10 cellular contexts compared by ENCODE assay signal in the genomic region with DNA sequence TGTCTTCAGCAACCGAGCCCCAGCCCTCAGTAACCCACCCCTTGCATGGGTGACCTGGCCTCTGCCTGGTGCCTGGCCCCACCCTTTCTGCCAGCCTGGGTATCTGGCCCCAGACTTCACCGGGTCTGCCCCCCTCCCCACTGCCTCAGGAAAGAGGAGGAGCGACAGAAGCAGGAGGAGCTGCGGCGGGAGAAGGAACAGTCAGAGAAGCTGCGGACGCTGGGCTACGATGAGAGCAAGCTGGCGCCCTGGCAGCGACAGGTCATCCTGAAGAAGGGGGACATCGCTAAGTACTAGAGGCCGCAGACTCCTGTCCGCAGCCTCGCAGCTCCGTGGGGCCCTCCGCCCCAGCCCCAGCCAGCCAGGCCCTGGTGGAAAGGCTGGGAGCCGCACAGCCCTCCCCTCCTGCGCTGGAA. TPM values are rescaled to one million over a fixed set of nuclear protein-coding genes. Genes with fewer than 3 reads are reported as not detected.
A peak's percentile ranks its signal among the peaks of the same experiment; 100 is the strongest.
DNase-seq lines count a peak whose midpoint lies in the region; ATAC-seq, FAIRE-seq and TF ChIP-seq lines count a peak whose summit lies in the region.
"Had no signal": no experiment of that assay in that cellular context is flagged by ENCODE, and none has a peak within 500 bp of the region (broad histone marks: within the 10 kb centered on the region; RNA-seq: fewer than 3 reads in every experiment).

No MANE protein-coding gene starts in this region.

- H3K4me1 ChIP-seq in OCI-LY3 (ENCODE audit: low read length): 0 out of 2 replicates have a peak, but pooled peaks cover 6% of the 10 kb centered on the region
- no peaks in the 10 kb centered on the region for H3K4me1 ChIP-seq in hepatocyte (ENCODE audit: insufficient read depth)
- H3K4me1 ChIP-seq: HAP-1 had no signal

- intact Hi-C loops in activated CD8-positive, alpha-beta T cell treated with anti-CD3 and anti-CD28 coated beads for 36 hours (cut with micrococcal nuclease): no loop called here

- no peaks in the 10 kb centered on the region for H3K9me2 ChIP-seq in hepatocyte (replicated peaks; ENCODE audit: insufficient read depth)

- TF ChIP-seq CTCF in OCI-LY3 (IDR thresholded peaks at IDR 0.05; ENCODE audit: low read depth, low read length): no peak
- TF ChIP-seq CTCF in activated CD8-positive, alpha-beta T cell treated with anti-CD3 and anti-CD28 coated beads for 36 hours (IDR thresholded peaks at IDR 0.05): no peak
- no peak for TF ChIP-seq CTCF in hepatocyte (IDR thresholded peaks at IDR 0.05; ENCODE audit: poor library complexity)

- H3K4me3 Mint-ChIP-seq in activated CD8-positive, alpha-beta T cell treated with anti-CD3 and anti-CD28 coated beads for 36 hours: peak overlapping the region; percentile 66
- H3K4me3 Mint-ChIP-seq in stimulated activated memory B cell treated with anti-CD40 and anti-IgM and Interleukin-4, amounts not matched to agents 10 μg/mL and 1 μg/mL and 100 μg/mL, for 72 hours: peak overlapping the region; percentile 74

- H3K9me3 ChIP-seq in OCI-LY3 (ENCODE audit: insufficient read depth, low read length): no peaks in the 10 kb centered on the region
- H3K9me3 ChIP-seq in hepatocyte (ENCODE audit: low read depth): no peaks in the 10 kb centered on the region
- H3K9me3 ChIP-seq: HAP-1 had no signal

- POLR2A ChIA-PET in activated CD8-positive, alpha-beta T cell treated with anti-CD3 and anti-CD28 coated beads for 36 hours (lab: Charles Lee): interaction anchor here (1.3 to 4.1 kb wide), 3 partner anchors 22 to 213 kb away, joined by 3 to 12 read pairs (median 3); a partner anchor contains a TSS

- H4K20me1 ChIP-seq in OCI-LY3 (ENCODE audit: insufficient read depth, low read length) (no peaks in the 10 kb centered on the region), hepatocyte (ENCODE audit: insufficient read depth, poor library complexity, severe bottlenecking) (no peaks in the 10 kb centered on the region)

- CTCF ChIA-PET in activated CD8-positive, alpha-beta T cell treated with anti-CD3 and anti-CD28 coated beads for 36 hours (lab: Charles Lee): interaction anchor here (0.7 to 3.0 kb wide), 11 partner anchors 8 to 112 kb away, joined by 3 to 20 read pairs (median 6); no protein-coding TSS in a partner anchor

- H3K4me2 ChIP-seq in OCI-LY3 (ENCODE audit: low read length): peak overlapping the region; percentile 62
- H3K4me2 ChIP-seq in hepatocyte: peak overlapping the region; percentile 41

- DNase-seq in activated CD8-positive, alpha-beta T cell treated with anti-CD3 and anti-CD28 coated beads for 36 hours: peak; percentile 70
- DNase-seq in hepatocyte (ENCODE audit: low spot score): no peak
- no peak for DNase-seq in NCI-H1092 (lab: John Stamatoyannopoulos, UW)
- DNase-seq in epidermal melanocyte (ENCODE audit: insufficient read length, low spot score): no peak
- DNase-seq in GM19239 (ENCODE audit: insufficient read length, low spot score): no peak
- no peak for DNase-seq in DMS 273 (lab: John Stamatoyannopoulos, UW; ENCODE audit: unreplicated experiment)
- DNase-seq: IMR-90 had no signal

- H3K27me3 ChIP-seq in OCI-LY3 (ENCODE audit: low read depth, low read length) (no peaks in the 10 kb centered on the region), hepatocyte (no peaks in the 10 kb centered on the region)

- H3K9me3 Mint-ChIP-seq in activated CD8-positive, alpha-beta T cell treated with anti-CD3 and anti-CD28 coated beads for 36 hours: no peaks in the 10 kb centered on the region
- H3K9me3 Mint-ChIP-seq in stimulated activated memory B cell treated with anti-CD40 and anti-IgM and Interleukin-4, amounts not matched to agents 10 μg/mL and 1 μg/mL and 100 μg/mL, for 72 hours: no peaks in the 10 kb centered on the region

- peak overlapping the region; percentile 93 for H3K27ac Mint-ChIP-seq in activated CD8-positive, alpha-beta T cell treated with anti-CD3 and anti-CD28 coated beads for 36 hours
- peak overlapping the region; percentile 38 for H3K27ac Mint-ChIP-seq in stimulated activated memory B cell treated with anti-CD40 and anti-IgM and Interleukin-4, amounts not matched to agents 10 μg/mL and 1 μg/mL and 100 μg/mL, for 72 hours

- peaks cover 50% of the 10 kb centered on the region for H3K4me1 Mint-ChIP-seq in activated CD8-positive, alpha-beta T cell treated with anti-CD3 and anti-CD28 coated beads for 36 hours (ENCODE audit: low read depth)
- H3K4me1 Mint-ChIP-seq in stimulated activated memory B cell treated with anti-CD40 and anti-IgM and Interleukin-4, amounts not matched to agents 10 μg/mL and 1 μg/mL and 100 μg/mL, for 72 hours: peaks cover 16% of the 10 kb centered on the region

- no peak overlapping the region for H3K9ac ChIP-seq in OCI-LY3 (ENCODE audit: low read length)

- H3K4me3 ChIP-seq in OCI-LY3 (ENCODE audit: low read length): no peak overlapping the region
- no peak overlapping the region for H3K4me3 ChIP-seq in hepatocyte
- H3K4me3 ChIP-seq: HAP-1 had no signal

- no peak overlapping the region for H3K27ac ChIP-seq in OCI-LY3 (ENCODE audit: low read length)
- no peak overlapping the region for H3K27ac ChIP-seq in hepatocyte

- H2AFZ ChIP-seq in OCI-LY3 (ENCODE audit: low read depth, low read length): no peak overlapping the region
- no peak overlapping the region for H2AFZ ChIP-seq in hepatocyte

- ATAC-seq in activated CD8-positive, alpha-beta T cell treated with anti-CD3 and anti-CD28 coated beads for 36 hours: peak; percentile 38
- ATAC-seq in stimulated activated memory B cell treated with anti-CD40 and anti-IgM and Interleukin-4, amounts not matched to agents 10 μg/mL and 1 μg/mL and 100 μg/mL, for 72 hours: peak; percentile 2

- no peaks in the 10 kb centered on the region for H3K79me2 ChIP-seq in OCI-LY3 (ENCODE audit: low read length)
- H3K79me2 ChIP-seq in hepatocyte: no peaks in the 10 kb centered on the region

- H3K27me3 Mint-ChIP-seq in activated CD8-positive, alpha-beta T cell treated with anti-CD3 and anti-CD28 coated beads for 36 hours: peaks cover 16% of the 10 kb centered on the region
- peaks cover 77% of the 10 kb centered on the region for H3K27me3 Mint-ChIP-seq in stimulated activated memory B cell treated with anti-CD40 and anti-IgM and Interleukin-4, amounts not matched to agents 10 μg/mL and 1 μg/mL and 100 μg/mL, for 72 hours

- H3K36me3 ChIP-seq in OCI-LY3 (replicated peaks; ENCODE audit: low read depth, low read length): no peaks in the 10 kb centered on the region
- no peaks in the 10 kb centered on the region for H3K36me3 ChIP-seq in hepatocyte (replicated peaks; ENCODE audit: insufficient read depth, low read depth)
- H3K36me3 ChIP-seq: HAP-1 had no signal

- WGBS in hepatocyte (ENCODE audit: low lambda C conversion rate, missing lambda C conversion rate): 47% methylated on average over 14 of the region's 18 CpGs

- H3K36me3 Mint-ChIP-seq in activated CD8-positive, alpha-beta T cell treated with anti-CD3 and anti-CD28 coated beads for 36 hours (ENCODE audit: low read depth): peaks cover 28% of the 10 kb centered on the region
- H3K36me3 Mint-ChIP-seq in stimulated activated memory B cell treated with anti-CD40 and anti-IgM and Interleukin-4, amounts not matched to agents 10 μg/mL and 1 μg/mL and 100 μg/mL, for 72 hours: no peaks in the 10 kb centered on the region

- no peak for FAIRE-seq in GM19239 (lab: Jason Lieb, UNC)

RNA-seq across cellular contexts. Expression of a gene that starts 6.1 kb away (rescaled TPM):
- total RNA-seq in activated CD8-positive, alpha-beta T cell treated with anti-CD3 and anti-CD28 coated beads for 36 hours: 10 to 100 TPM; 55.8 to 57.8 TPM
- total RNA-seq in hepatocyte: 4.8 and 14.0 TPM in 2 replicates
- polyA plus RNA-seq in hepatocyte: 7.1 and 16.9 TPM in 2 replicates

RNA-seq across cellular contexts. Expression of a gene that starts 31.6 kb away (rescaled TPM):
- total RNA-seq in activated CD8-positive, alpha-beta T cell treated with anti-CD3 and anti-CD28 coated beads for 36 hours: 1 to 10 TPM; 1.7 to 1.8 TPM
- total RNA-seq in hepatocyte: 11.6 and 13.3 TPM in 2 replicates
- polyA plus RNA-seq in hepatocyte: 9.3 and 11.5 TPM in 2 replicates

RNA-seq across cellular contexts. Expression of a gene that starts 35.3 kb away (rescaled TPM):
- under 1 TPM; 0.83 to 0.99 TPM for total RNA-seq in activated CD8-positive, alpha-beta T cell treated with anti-CD3 and anti-CD28 coated beads for 36 hours
- 21.4 and 31.1 TPM in 2 replicates for total RNA-seq in hepatocyte
- 48.4 and 65.7 TPM in 2 replicates for polyA plus RNA-seq in hepatocyte

RNA-seq across cellular contexts. Expression of a gene that starts 40.1 kb away (rescaled TPM):
- total RNA-seq in activated CD8-positive, alpha-beta T cell treated with anti-CD3 and anti-CD28 coated beads for 36 hours: under 1 TPM in 1 of 2 experiments, not detected in 1; 0.29 TPM
- total RNA-seq in hepatocyte: 0.27 and 0.44 TPM in 2 replicates
- 0.36 and 1.2 TPM in 2 replicates for polyA plus RNA-seq in hepatocyte
- total RNA-seq: IMR-90 had no signal
- polyA plus RNA-seq: IMR-90 had no signal

Comparison
In these comparisons a context has a peak if more than half of its experiments do, and no peak if none do; other contexts are left out.
1. RNA of a gene that starts 35.3 kb away (total RNA-seq): 21.4 to 31.1 TPM in hepatocyte; 0.83 to 0.99 TPM in activated CD8-positive, alpha-beta T cell treated with anti-CD3 and anti-CD28 coated beads for 36 hours; every median in the first group is over 10 times any median in the second.